In genomic region chr18:3262234-3263171, GRCh38 we compare ENCODE assay signal across 7 cellular contexts. TPM values are rescaled to one million over a fixed set of nuclear protein-coding genes. Genes with fewer than 3 reads are reported as not detected.
DNase-seq lines count a peak whose midpoint lies in the region; ATAC-seq and TF ChIP-seq lines count a peak whose summit lies in the region.

No MANE protein-coding gene starts in this region.

- H3K27me3 ChIP-seq in kidney epithelial cell (ENCODE audit: control insufficient read depth, insufficient read depth, low read length): no peaks in the 10 kb centered on the region

- H3K27ac Mint-ChIP-seq in brain: peak overlapping the region; percentile 75 to 100 (median 90)
- H3K27ac Mint-ChIP-seq in stimulated activated effector memory CD8-positive, alpha-beta T cell treated with anti-CD3 and anti-CD28 coated beads, Interleukin-12 subunit alpha, Interleukin-12 subunit beta, amount 100 ng/mL, for 72 hours: peak overlapping the region; percentile 98

- no peaks in the 10 kb centered on the region for H3K36me3 ChIP-seq in kidney epithelial cell (ENCODE audit: control insufficient read depth, insufficient read depth, low read length)

- H3K4me3 Mint-ChIP-seq in brain: peak overlapping the region; percentile 90 to 99 (median 98)
- H3K4me3 Mint-ChIP-seq in stimulated activated effector memory CD8-positive, alpha-beta T cell treated with anti-CD3 and anti-CD28 coated beads, Interleukin-12 subunit alpha, Interleukin-12 subunit beta, amount 100 ng/mL, for 72 hours: peak overlapping the region; percentile 89

- peak overlapping the region; percentile 95 for H3K27ac ChIP-seq in RWPE1

- ATAC-seq in GM18873 (IDR thresholded peaks at IDR 0.05; ENCODE audit: low FRiP score, unreplicated experiment) (peak; percentile 25), HG02938 (IDR thresholded peaks at IDR 0.05; ENCODE audit: unreplicated experiment) (peak; percentile 35)
- ATAC-seq in stimulated activated effector memory CD8-positive, alpha-beta T cell treated with anti-CD3 and anti-CD28 coated beads, Interleukin-12 subunit alpha, Interleukin-12 subunit beta, amount 100 ng/mL, for 72 hours: peak; percentile 61

- H3K9me3 Mint-ChIP-seq in brain: no peaks in the 10 kb centered on the region
- H3K9me3 Mint-ChIP-seq in stimulated activated effector memory CD8-positive, alpha-beta T cell treated with anti-CD3 and anti-CD28 coated beads, Interleukin-12 subunit alpha, Interleukin-12 subunit beta, amount 100 ng/mL, for 72 hours: no peaks in the 10 kb centered on the region

- H3K27me3 Mint-ChIP-seq in brain: peaks cover 8% of the 10 kb centered on the region

- peak overlapping the region; percentile 58 for H3K4me3 ChIP-seq in kidney epithelial cell (ENCODE audit: low read depth, low read length)

- TF ChIP-seq CTCF in RWPE1 (conservative IDR thresholded peaks at IDR 0.05; ENCODE audit: low read depth) (no peak), brain (conservative IDR thresholded peaks at IDR 0.05) (no peak), kidney epithelial cell (IDR thresholded peaks at IDR 0.05; ENCODE audit: insufficient read depth, low read length, poor library complexity, severe bottlenecking) (no peak)

- CTCF ChIA-PET in RWPE1 (lab: Yijun Ruan, JAX): interaction anchor here (0.7 kb wide), 1 partner anchor 8 kb away, joined by 4 read pairs; no protein-coding TSS in a partner anchor

- no peaks in the 10 kb centered on the region for H3K36me3 Mint-ChIP-seq in brain
- H3K36me3 Mint-ChIP-seq in stimulated activated effector memory CD8-positive, alpha-beta T cell treated with anti-CD3 and anti-CD28 coated beads, Interleukin-12 subunit alpha, Interleukin-12 subunit beta, amount 100 ng/mL, for 72 hours: peaks cover 33% of the 10 kb centered on the region

- H3K4me1 Mint-ChIP-seq in brain: peaks cover 64% of the 10 kb centered on the region
- H3K4me1 Mint-ChIP-seq in stimulated activated effector memory CD8-positive, alpha-beta T cell treated with anti-CD3 and anti-CD28 coated beads, Interleukin-12 subunit alpha, Interleukin-12 subunit beta, amount 100 ng/mL, for 72 hours: peaks cover 83% of the 10 kb centered on the region

- POLR2A ChIA-PET in RWPE1 (lab: Yijun Ruan, JAX; ENCODE audit: low non-redundant PET): interaction anchor here (1.3 kb wide), 1 partner anchor 34 kb away, joined by 3 read pairs; no protein-coding TSS in a partner anchor

- DNase-seq in RWPE1 (ENCODE audit: low spot score): no peak
- no peak for DNase-seq in kidney epithelial cell (ENCODE audit: low read depth)
- peak; percentile 34 to 76 for DNase-seq in stimulated activated effector memory CD8-positive, alpha-beta T cell treated with anti-CD3 and anti-CD28 coated beads, Interleukin-12 subunit alpha, Interleukin-12 subunit beta, amount 100 ng/mL, for 72 hours (ENCODE audit: low spot score in 2 of 2)
- DNase-seq in NCI-H345 treated with DMSO at 0.1 percent for 48 hours (lab: John Stamatoyannopoulos, UW; ENCODE audit: unreplicated experiment): no peak

RNA-seq across cellular contexts. Expression of gene MYL12B, which starts 0.6 kb away (rescaled TPM):
- 210 TPM for polyA plus RNA-seq in brain (ENCODE audit: insufficient read depth, low read depth, low replicate concordance)
- 535 and 537 TPM in 2 replicates for total RNA-seq in kidney epithelial cell

RNA-seq across cellular contexts. Expression of gene MYL12A, which starts 14.9 kb away (rescaled TPM):
- polyA plus RNA-seq in brain (ENCODE audit: insufficient read depth, low read depth, low replicate concordance): 89.2 TPM
- 857 and 948 TPM in 2 replicates for total RNA-seq in kidney epithelial cell

RNA-seq across cellular contexts. Expression of gene MYOM1, which starts 42.7 kb away (rescaled TPM):
- polyA plus RNA-seq in brain (ENCODE audit: insufficient read depth, low read depth, low replicate concordance): 3.1 TPM
- total RNA-seq in kidney epithelial cell: 0.04 and 0.34 TPM in 2 replicates

Comparison
In these comparisons a context has a peak if more than half of its experiments do, and no peak if none do; other contexts are left out.
1. DNase-seq: peak in stimulated activated effector memory CD8-positive, alpha-beta T cell treated with anti-CD3 and anti-CD28 coated beads, Interleukin-12 subunit alpha, Interleukin-12 subunit beta, amount 100 ng/mL, for 72 hours (2 of 2); none in RWPE1 (single experiment), kidney epithelial cell (single experiment) and NCI-H345 treated with DMSO at 0.1 percent for 48 hours (single experiment).
2. Peak in every context shown above with its lines, with median percentiles within 50 percentile points of each other: ATAC-seq.